ENCODE assay signal across 8 cellular contexts in the genomic region with DNA sequence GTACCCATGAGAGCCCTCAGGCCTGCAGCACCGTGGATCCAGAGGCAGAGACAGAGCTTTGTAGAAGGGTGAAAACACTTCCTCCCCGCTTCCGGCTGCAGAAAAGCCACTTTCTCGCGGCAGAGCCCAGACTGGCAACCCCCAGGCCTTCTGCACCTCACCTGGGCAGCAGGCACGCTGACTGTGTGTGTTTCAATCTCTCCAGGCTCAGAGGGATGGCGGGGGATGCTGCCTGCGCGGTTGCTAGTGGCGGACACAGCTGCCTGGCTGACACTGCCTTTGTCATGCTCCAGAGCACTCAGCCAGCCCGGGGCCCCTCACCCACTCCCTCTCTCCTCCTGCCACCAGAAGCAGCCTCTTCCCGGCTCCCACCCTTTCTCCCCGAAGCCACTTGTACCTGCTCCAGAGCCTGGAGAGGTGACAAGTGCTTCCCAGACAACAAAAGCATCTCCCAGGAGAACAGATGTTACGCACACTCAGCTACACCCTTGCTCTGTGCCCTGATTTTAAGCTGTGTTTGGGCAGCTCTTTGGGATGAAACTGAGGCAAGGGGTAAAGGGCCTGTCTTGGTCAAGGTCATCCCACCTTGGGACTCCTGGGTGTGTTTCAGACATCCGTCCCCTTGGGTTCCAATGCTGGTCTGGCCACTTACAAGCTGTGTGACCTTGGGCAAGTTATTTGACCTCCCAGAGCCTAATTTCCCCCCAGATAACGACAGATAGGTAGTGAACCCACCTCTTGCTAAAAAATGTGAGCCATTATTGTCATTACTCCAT. TPM values are rescaled to one million over a fixed set of nuclear protein-coding genes. Genes with fewer than 3 reads are reported as not detected.
A peak's percentile ranks its signal among the peaks of the same experiment; 100 is the strongest.
DNase-seq lines count a peak whose midpoint lies in the region; ATAC-seq and TF ChIP-seq lines count a peak whose summit lies in the region.

No MANE protein-coding gene starts in this region.

- H3K4me1 ChIP-seq in sigmoid colon: peaks cover 0 to 23% (median 23%) of the 10 kb centered on the region in 4 donors

- TF ChIP-seq POLR2A in sigmoid colon (IDR thresholded peaks at IDR 0.05): no peak

- H3K27me3 ChIP-seq in sigmoid colon: no peaks in the 10 kb centered on the region

- TF ChIP-seq CTCF in fibroblast of pulmonary artery (IDR thresholded peaks at IDR 0.05; ENCODE audit: low read length, missing control alignments) (no peak), sigmoid colon (IDR thresholded peaks at IDR 0.05) (no peak)

- WGBS in sigmoid colon, 2 donors: 63 to 83% methylated on average over 16 of the region's 16 CpGs

- H3K4me3 ChIP-seq in fibroblast of pulmonary artery (replicated peaks; ENCODE audit: low read depth, low read length) (peak overlapping the region; percentile 62), sigmoid colon (peak overlapping the region in 3 of 4 donors; percentile 44 to 56 (median 52))

- intact Hi-C loops in sigmoid colon (cut with DNase I): no loop called here

- no peaks in the 10 kb centered on the region for H3K9me3 ChIP-seq in sigmoid colon

- no peaks in the 10 kb centered on the region for H3K36me3 ChIP-seq in sigmoid colon

- H3K27ac ChIP-seq in sigmoid colon: peak overlapping the region; percentile 82 to 90 (median 86)

- DNase-seq in DMS153 treated with DMSO at 0.1 percent for 48 hours (lab: John Stamatoyannopoulos, UW; ENCODE audit: unreplicated experiment): peak; percentile 23
- peak; percentile 59 for DNase-seq in NCI-H146 (lab: John Stamatoyannopoulos, UW)
- DNase-seq in activated T-cell treated with anti-CD3 and anti-CD28 coated beads, Interleukin-2, amount 50 U/mL, for 1 hour: peak; percentile 58
- no peak for DNase-seq in fibroblast of pulmonary artery (ENCODE audit: low read depth)
- DNase-seq in sigmoid colon: peak; percentile 69
- DNase-seq in DMS 273 (lab: John Stamatoyannopoulos, UW; ENCODE audit: unreplicated experiment): no peak

- no peak for ATAC-seq in GM21717 (IDR thresholded peaks at IDR 0.05; ENCODE audit: unreplicated experiment)
- no peak for ATAC-seq in HG03025 (IDR thresholded peaks at IDR 0.05; ENCODE audit: low FRiP score, unreplicated experiment)

- no peak for TF ChIP-seq EP300 in sigmoid colon (IDR thresholded peaks at IDR 0.05)

RNA-seq across cellular contexts. Expression of a gene that starts 9.2 kb away (rescaled TPM):
- 10 to 100 TPM in 1 of 4 donors, 1 to 10 TPM in 3; 5.4 to 11.9 (median 5.7) TPM for total RNA-seq in sigmoid colon
- polyA plus RNA-seq in sigmoid colon: 1 to 10 TPM in 2 of 3 donors, under 1 TPM in 1; 0.69 to 4.0 (median 1.8) TPM

RNA-seq across cellular contexts. Expression of a gene that starts 33.8 kb away (rescaled TPM):
- total RNA-seq in sigmoid colon: 1 to 10 TPM; 3.2 to 3.9 (median 3.6) TPM
- polyA plus RNA-seq in sigmoid colon: 10 to 100 TPM in 1 of 3 donors, 1 to 10 TPM in 2; 2.3 to 11.7 (median 4.8) TPM

RNA-seq across cellular contexts. Expression of a gene that starts 44.5 kb away (rescaled TPM):
- total RNA-seq in sigmoid colon: 10 to 100 TPM; 36.7 to 52.7 (median 43.6) TPM
- polyA plus RNA-seq in sigmoid colon: 10 to 100 TPM; 36.0 to 57.0 (median 49.0) TPM

Comparison
In these comparisons a context has a peak if more than half of its experiments do, and no peak if none do; other contexts are left out.
1. DNase-seq: peak in DMS153 treated with DMSO at 0.1 percent for 48 hours (single experiment), NCI-H146 (single experiment), activated T-cell treated with anti-CD3 and anti-CD28 coated beads, Interleukin-2, amount 50 U/mL, for 1 hour (single experiment) and sigmoid colon (single experiment); none in fibroblast of pulmonary artery (single experiment) and DMS 273 (single experiment).